In genomic region chr1:53255031-53255430, GRCh38 we compare ENCODE assay signal across 24 cellular contexts. TPM values are rescaled to one million over a fixed set of nuclear protein-coding genes. Genes with fewer than 3 reads are reported as not detected.
DNase-seq lines count a peak whose midpoint lies in the region; ATAC-seq and TF ChIP-seq lines count a peak whose summit lies in the region.
"Had no signal": no experiment of that assay in that cellular context is flagged by ENCODE, and none has a peak within 500 bp of the region (broad histone marks: within the 10 kb centered on the region; RNA-seq: fewer than 3 reads in every experiment).

No MANE protein-coding gene starts in this region.

- BruUV-seq in Calu3 (replicated peaks; lab: Mats Ljungman, UMichigan), result no TSS peak

- no peaks in the 10 kb centered on the region for H3K9me3 Mint-ChIP-seq in natural killer cell treated with Interleukin-12 subunit alpha and Interleukin-12 subunit beta and Interleukin-15 and Interleukin-18, amount 100 ng/mL, for 72 hours
- H3K9me3 Mint-ChIP-seq in natural killer cell, result no peaks in the 10 kb centered on the region
- H3K9me3 Mint-ChIP-seq in stimulated activated naive B cell treated with anti-CD40 and anti-IgM and Interleukin-4, amounts not matched to agents 10 μg/mL and 1 μg/mL and 100 μg/mL, for 72 hours, result no peaks in the 10 kb centered on the region
- no peaks in the 10 kb centered on the region for H3K9me3 Mint-ChIP-seq in Calu3 (ENCODE audit: low read depth, unreplicated experiment)
- H3K9me3 Mint-ChIP-seq: activated B cell treated with CpG ODN at 0.5 μM for 24 hours had no signal

- H3K4me1 Mint-ChIP-seq in natural killer cell treated with Interleukin-12 subunit alpha and Interleukin-12 subunit beta and Interleukin-15 and Interleukin-18, amount 100 ng/mL, for 72 hours (ENCODE audit: low read depth in 2 of 2), result no peaks in the 10 kb centered on the region
- H3K4me1 Mint-ChIP-seq in natural killer cell (no peaks in the 10 kb centered on the region), Calu3 (ENCODE audit: low read depth, unreplicated experiment) (no peaks in the 10 kb centered on the region)
- H3K4me1 Mint-ChIP-seq in stimulated activated naive B cell treated with anti-CD40 and anti-IgM and Interleukin-4, amounts not matched to agents 10 μg/mL and 1 μg/mL and 100 μg/mL, for 72 hours, result no peaks in the 10 kb centered on the region

- TF ChIP-seq CTCF in natural killer cell (IDR thresholded peaks at IDR 0.05) (no peak), WI38 (IDR thresholded peaks at IDR 0.05; ENCODE audit: low read depth, low read length) (0 out of 2 replicates have a peak, but pooled peaks have one; percentile 16), fibroblast of pulmonary artery (IDR thresholded peaks at IDR 0.05; ENCODE audit: low read length, missing control alignments) (peak; percentile 15), Calu3 (IDR thresholded peaks at IDR 0.05; ENCODE audit: unreplicated experiment) (no peak)

- intact Hi-C loops in natural killer cell (cut with micrococcal nuclease) (no loop called here), Calu3 (cut with micrococcal nuclease; ENCODE audit: unreplicated experiment) (no loop called here)

- peaks cover 25% of the 10 kb centered on the region for H3K36me3 Mint-ChIP-seq in natural killer cell treated with Interleukin-12 subunit alpha and Interleukin-12 subunit beta and Interleukin-15 and Interleukin-18, amount 100 ng/mL, for 72 hours
- peaks cover 6% of the 10 kb centered on the region for H3K36me3 Mint-ChIP-seq in natural killer cell
- peaks cover 65 to 75% of the 10 kb centered on the region in 2 donors for H3K36me3 Mint-ChIP-seq in stimulated activated naive B cell treated with anti-CD40 and anti-IgM and Interleukin-4, amounts not matched to agents 10 μg/mL and 1 μg/mL and 100 μg/mL, for 72 hours
- peaks cover 34% of the 10 kb centered on the region for H3K36me3 Mint-ChIP-seq in Calu3 (ENCODE audit: insufficient read depth, unreplicated experiment)

- ATAC-seq in natural killer cell treated with Interleukin-12 subunit alpha and Interleukin-12 subunit beta and Interleukin-15 and Interleukin-18, amount 100 ng/mL, for 72 hours, result no peak
- ATAC-seq in natural killer cell (no peak), GM19324 (IDR thresholded peaks at IDR 0.05; ENCODE audit: low FRiP score, unreplicated experiment) (no peak)
- no peak for ATAC-seq in stimulated activated naive B cell treated with anti-CD40 and anti-IgM and Interleukin-4, amounts not matched to agents 10 μg/mL and 1 μg/mL and 100 μg/mL, for 72 hours (replicated peaks)
- ATAC-seq: body of pancreas, esophagus mucosa, gastroesophageal sphincter, psoas muscle had no signal

- no peaks in the 10 kb centered on the region for H3K27me3 Mint-ChIP-seq in natural killer cell treated with Interleukin-12 subunit alpha and Interleukin-12 subunit beta and Interleukin-15 and Interleukin-18, amount 100 ng/mL, for 72 hours
- H3K27me3 Mint-ChIP-seq in natural killer cell (ENCODE audit: low read depth in 2 of 2) (no peaks in the 10 kb centered on the region), Calu3 (ENCODE audit: unreplicated experiment) (no peaks in the 10 kb centered on the region)
- H3K27me3 Mint-ChIP-seq in stimulated activated naive B cell treated with anti-CD40 and anti-IgM and Interleukin-4, amounts not matched to agents 10 μg/mL and 1 μg/mL and 100 μg/mL, for 72 hours, result no peaks in the 10 kb centered on the region
- H3K27me3 Mint-ChIP-seq: activated B cell treated with CpG ODN at 0.5 μM for 24 hours had no signal

- CTCF ChIA-PET in Calu3 (lab: Charles Lee), result interaction anchor here (1.1 kb wide), 1 partner anchor 46 kb away, joined by 3 read pairs; no protein-coding TSS in a partner anchor

- H3K4me3 ChIP-seq in WI38 (ENCODE audit: low read depth, low read length), result no peak overlapping the region
- H3K4me3 ChIP-seq in fibroblast of pulmonary artery (replicated peaks; ENCODE audit: low read depth, low read length), result no peak overlapping the region
- H3K4me3 ChIP-seq: body of pancreas, gastroesophageal sphincter, HAP-1, lung, psoas muscle, upper lobe of left lung had no signal

- DNase-seq in natural killer cell treated with Interleukin-12 subunit alpha and Interleukin-12 subunit beta and Interleukin-15 and Interleukin-18, amount 100 ng/mL, for 72 hours (ENCODE audit: low spot score), result peak; percentile 2
- DNase-seq in natural killer cell (no peak), fibroblast of pulmonary artery (ENCODE audit: low read depth) (no peak), Calu3 (no peak)
- DNase-seq in activated CD8-positive, alpha-beta memory T cell treated with anti-CD3 and anti-CD28 coated beads for 24 hours, result no peak
- DNase-seq in stimulated activated naive B cell treated with anti-CD40 and anti-IgM and Interleukin-4, amounts not matched to agents 10 μg/mL and 1 μg/mL and 100 μg/mL, for 72 hours, result no peak
- DNase-seq: activated B cell treated with CpG ODN at 0.5 μM for 24 hours; activated CD4-positive, alpha-beta T cell treated with anti-CD3 and anti-CD28 coated beads, Interleukin-2, amount 50 U/mL, for 48 hours; activated effector memory CD4-positive, alpha-beta T cell treated with Interleukin-2 at 50 U/mL for 16 hours; BE2C; body of pancreas; effector CD8-positive, alpha-beta T cell; NCI-H1105 treated with DMSO at 0.1 percent for 48 hours; NCI-H446 treated with DMSO at 0.1 percent for 48 hours; psoas muscle; SHP77; SW 1271; upper lobe of left lung had no signal

- H3K27ac Mint-ChIP-seq in natural killer cell treated with Interleukin-12 subunit alpha and Interleukin-12 subunit beta and Interleukin-15 and Interleukin-18, amount 100 ng/mL, for 72 hours, result no peak overlapping the region
- no peak overlapping the region for H3K27ac Mint-ChIP-seq in natural killer cell
- H3K27ac Mint-ChIP-seq in stimulated activated naive B cell treated with anti-CD40 and anti-IgM and Interleukin-4, amounts not matched to agents 10 μg/mL and 1 μg/mL and 100 μg/mL, for 72 hours, result no peak overlapping the region
- no peak overlapping the region for H3K27ac Mint-ChIP-seq in Calu3 (ENCODE audit: unreplicated experiment)
- H3K27ac Mint-ChIP-seq: activated B cell treated with CpG ODN at 0.5 μM for 24 hours had no signal

- no peak overlapping the region for H3K4me3 Mint-ChIP-seq in natural killer cell treated with Interleukin-12 subunit alpha and Interleukin-12 subunit beta and Interleukin-15 and Interleukin-18, amount 100 ng/mL, for 72 hours
- no peak overlapping the region for H3K4me3 Mint-ChIP-seq in natural killer cell
- H3K4me3 Mint-ChIP-seq in stimulated activated naive B cell treated with anti-CD40 and anti-IgM and Interleukin-4, amounts not matched to agents 10 μg/mL and 1 μg/mL and 100 μg/mL, for 72 hours, result no peak overlapping the region
- no peak overlapping the region for H3K4me3 Mint-ChIP-seq in Calu3 (ENCODE audit: low read depth, unreplicated experiment)
- H3K4me3 Mint-ChIP-seq: activated B cell treated with CpG ODN at 0.5 μM for 24 hours had no signal

RNA-seq across cellular contexts. Expression of gene MAGOH, which starts 16.7 kb away (rescaled TPM):
- 10 to 100 TPM; 62.6 to 65.4 TPM for total RNA-seq in natural killer cell treated with Interleukin-12 subunit alpha and Interleukin-12 subunit beta and Interleukin-15 and Interleukin-18, amount 100 ng/mL, for 72 hours
- total RNA-seq in natural killer cell, result 10 to 100 TPM; 48.6 to 70.4 (median 69.2) TPM
- 61.9 and 70.2 TPM in 2 replicates for total RNA-seq in Calu3 (2022)

RNA-seq across cellular contexts. Expression of gene CZIB, which starts 34.6 kb away (rescaled TPM):
- 10 to 100 TPM; 37.5 to 44.5 TPM for total RNA-seq in natural killer cell treated with Interleukin-12 subunit alpha and Interleukin-12 subunit beta and Interleukin-15 and Interleukin-18, amount 100 ng/mL, for 72 hours
- total RNA-seq in natural killer cell, result 10 to 100 TPM; 39.6 to 49.7 (median 40.5) TPM
- total RNA-seq in Calu3 (2022), result 31.3 and 34.1 TPM in 2 replicates

RNA-seq across cellular contexts. Expression of gene CPT2, which starts 58.4 kb away (rescaled TPM):
- 10 to 100 TPM; 12.3 to 14.7 TPM for total RNA-seq in natural killer cell treated with Interleukin-12 subunit alpha and Interleukin-12 subunit beta and Interleukin-15 and Interleukin-18, amount 100 ng/mL, for 72 hours
- 10 to 100 TPM in 1 of 3 donors, 1 to 10 TPM in 2; 7.6 to 11.8 (median 9.0) TPM for total RNA-seq in natural killer cell
- 18.5 and 23.5 TPM in 2 replicates for total RNA-seq in Calu3 (2022)

Comparison
In these comparisons a context has a peak if more than half of its experiments do, and no peak if none do; other contexts are left out.
1. CTCF ChIP-seq: peak in WI38 (single experiment) and fibroblast of pulmonary artery (single experiment); none in natural killer cell (single experiment) and Calu3 (single experiment).